In genomic region chr7:85950418-85950817, GRCh38 we compare ENCODE assay signal across 1 cellular context.
TF ChIP-seq lines count a peak whose summit lies in the region.

No MANE protein-coding gene starts in this region.

TF ChIP-seq in HepG2, 621 proteins besides CTCF, POLR2A, EP300 and RAD21:
- TF ChIP-seq ZHX1 (CRISPR knock-in tag; IDR thresholded peaks at IDR 0.05; ENCODE audit: low read depth) (no peak), NAIF1 (CRISPR knock-in tag; IDR thresholded peaks at IDR 0.05; ENCODE audit: borderline replicate concordance) (no peak), ZNF75D (CRISPR knock-in tag; IDR thresholded peaks at IDR 0.05; ENCODE audit: borderline replicate concordance) (no peak), HNF4A (CRISPR knock-in tag; IDR thresholded peaks at IDR 0.05) (peak; percentile 47), ZNF281 (CRISPR knock-in tag; IDR thresholded peaks at IDR 0.05; ENCODE audit: borderline replicate concordance) (peak; percentile 61; the same call in 1 of the 2 replicates), HNF4G (IDR thresholded peaks at IDR 0.05; ENCODE audit: borderline replicate concordance, low read depth, low read length) (0 out of 2 replicates have a peak, but pooled peaks have one; percentile 17), HNF4G (CRISPR knock-in tag; IDR thresholded peaks at IDR 0.05; ENCODE audit: borderline replicate concordance, low read depth) (no peak), PHB2 (IDR thresholded peaks at IDR 0.05; ENCODE audit: partially characterized antibody) (no peak), ZNF775 (CRISPR knock-in tag; IDR thresholded peaks at IDR 0.05; ENCODE audit: borderline replicate concordance) (0 out of 2 replicates have a peak, but pooled peaks have one; percentile 62)
